In genomic region chr5:106085136-106085535, GRCh38 we compare ENCODE assay signal across 15 cellular contexts.
DNase-seq lines count a peak whose midpoint lies in the region; ATAC-seq, FAIRE-seq and TF ChIP-seq lines count a peak whose summit lies in the region.
"Had no signal": no experiment of that assay in that cellular context is flagged by ENCODE, and none has a peak within 500 bp of the region (broad histone marks: within the 10 kb centered on the region; RNA-seq: fewer than 3 reads in every experiment).

No MANE protein-coding gene starts in this region.

- no peak overlapping the region for H4K8ac ChIP-seq in H1 (ENCODE audit: extremely low read depth, insufficient read depth, low read length)

- H3K9me3 ChIP-seq in HUES48 (ENCODE audit: control insufficient read depth, insufficient read depth, low read length): no peaks in the 10 kb centered on the region
- no peaks in the 10 kb centered on the region for H3K9me3 ChIP-seq in H1 (ENCODE audit: insufficient read depth in 2 of 2, low read depth in 1 of 2, low read length in 1 of 2)
- H3K9me3 ChIP-seq in iPS-18a (ENCODE audit: control insufficient read depth, low read depth, low read length): no peaks in the 10 kb centered on the region
- H3K9me3 ChIP-seq in pancreas: no peaks in the 10 kb centered on the region
- no peaks in the 10 kb centered on the region for H3K9me3 ChIP-seq in HepG2 (ENCODE audit: low read length)

- H3K27ac ChIP-seq in HUES48 (ENCODE audit: low read depth, low read length) (peak overlapping the region; percentile 69), H1 (ENCODE audit: low read depth, low read length) (peak overlapping the region; percentile 14; the same call in 1 of the 2 replicates), iPS-18a (ENCODE audit: low read length) (peak overlapping the region; percentile 44), pancreas (no peak overlapping the region), HepG2 (ENCODE audit: extremely low read length, insufficient read depth, low read length) (no peak overlapping the region)

- no peak overlapping the region; the same call in 1 of the 2 replicates for H3K9ac ChIP-seq in HUES48 (ENCODE audit: low read depth, low read length)
- H3K9ac ChIP-seq in H1 (replicated peaks in 1 of 4; ENCODE audit: extremely low read depth in 1 of 4, low read depth in 3 of 4, low read length in 3 of 4): no peak overlapping the region
- no peak overlapping the region for H3K9ac ChIP-seq in iPS-18a (ENCODE audit: low read length)
- H3K9ac ChIP-seq in HepG2 (ENCODE audit: insufficient read depth, low read depth, low read length): no peak overlapping the region

- H4K20me1 ChIP-seq in H1 (replicated peaks in 1 of 2; ENCODE audit: control insufficient read depth in 1 of 2, insufficient read depth in 2 of 2, low read length in 2 of 2): no peaks in the 10 kb centered on the region
- H4K20me1 ChIP-seq in HepG2 (ENCODE audit: insufficient read depth, low read length): no peaks in the 10 kb centered on the region

- H3K18ac ChIP-seq in H1 (ENCODE audit: extremely low read depth, low read length): no peak overlapping the region

- H3K4me3 ChIP-seq in HUES48 (ENCODE audit: low read depth, low read length) (peak overlapping the region; percentile 38; the same call in 1 of the 2 replicates), H1 (ENCODE audit: extremely low read depth in 1 of 4, insufficient read depth in 2 of 4, low read depth in 3 of 4, low read length in 4 of 4) (peak overlapping the region in 1 of 4 experiments; percentile 41; a peak in 1 of 8 replicates), iPS-18a (ENCODE audit: low read length) (peak overlapping the region; percentile 28), pancreas (no peak overlapping the region), HepG2 (replicated peaks in 1 of 3; ENCODE audit: insufficient read depth in 1 of 3, low read depth in 2 of 3, low read length in 3 of 3) (no peak overlapping the region)
- H3K4me3 ChIP-seq: GM12878, K562 had no signal

- peak overlapping the region; percentile 76; the same call in 1 of the 2 replicates for H2BK5ac ChIP-seq in H1 (ENCODE audit: low read depth, low read length)

- BruUV-seq in HepG2 (replicated peaks; lab: Mats Ljungman, UMichigan): no TSS peak

- POLR2A ChIA-PET in H1 (lab: Charles Lee; ENCODE audit: partially characterized antibody): no interaction called here
- POLR2A ChIA-PET in HepG2 (lab: Yijun Ruan, JAX): no interaction called here

- CTCF ChIA-PET in H1 (lab: Charles Lee; ENCODE audit: partially characterized antibody): no interaction called here
- CTCF ChIA-PET in HepG2 (lab: Yijun Ruan, JAX; ENCODE audit: low intra/inter-chr PET ratio, low total read pairs): no interaction called here

- TF ChIP-seq EP300 in H1 (IDR thresholded peaks at IDR 0.05; ENCODE audit: borderline replicate concordance in 1 of 2, low read depth in 2 of 2, low read length in 2 of 2): no peak
- TF ChIP-seq EP300 in HepG2 (IDR thresholded peaks at IDR 0.05; ENCODE audit: low read depth in 2 of 2, low read length in 2 of 2): no peak
- TF ChIP-seq EP300 in HepG2 (CRISPR knock-in tag; IDR thresholded peaks at IDR 0.05; ENCODE audit: borderline replicate concordance): no peak

- H3K4me1 ChIP-seq in HUES48 (ENCODE audit: control insufficient read depth, insufficient read depth, low read length) (peaks cover 60% of the 10 kb centered on the region), H1 (replicated peaks in 1 of 4; ENCODE audit: control insufficient read depth in 3 of 4, insufficient read depth in 4 of 4, low read length in 3 of 4) (peaks cover 2 to 28% (median 12%) of the 10 kb centered on the region in 4 experiments; a peak in 6 of 7 replicates), iPS-18a (ENCODE audit: control insufficient read depth, low read depth, low read length) (peaks cover 44% of the 10 kb centered on the region), pancreas (no peaks in the 10 kb centered on the region), HepG2 (ENCODE audit: insufficient read depth, low read length) (no peaks in the 10 kb centered on the region)

- TF ChIP-seq POLR2A in H1 (IDR thresholded peaks at IDR 0.05; ENCODE audit: control extremely low read depth in 1 of 2, low read depth in 2 of 2, low read length in 2 of 2) (no peak), HepG2 (IDR thresholded peaks at IDR 0.05; ENCODE audit: insufficient read depth in 1 of 2, low read depth in 2 of 2, low read length in 2 of 2) (no peak)

- H4K5ac ChIP-seq in H1 (ENCODE audit: insufficient read length, low read depth, low read length): peak overlapping the region; percentile 99

- no peaks in the 10 kb centered on the region for H3K27me3 ChIP-seq in HUES48 (ENCODE audit: control insufficient read depth, insufficient read depth, low read length)
- H3K27me3 ChIP-seq in H1 (replicated peaks in 1 of 4; ENCODE audit: control insufficient read depth in 3 of 4, extremely low read depth in 1 of 4, insufficient read depth in 3 of 4, low read length in 3 of 4): no peaks in the 10 kb centered on the region
- H3K27me3 ChIP-seq in iPS-18a (ENCODE audit: control insufficient read depth, insufficient read depth, low read length): no peaks in the 10 kb centered on the region
- H3K27me3 ChIP-seq in pancreas: no peaks in the 10 kb centered on the region
- H3K27me3 ChIP-seq in HepG2 (ENCODE audit: control insufficient read depth in 1 of 2, insufficient read depth in 2 of 2, low read length in 2 of 2): no peaks in the 10 kb centered on the region

- H3K79me1 ChIP-seq in H1 (ENCODE audit: low read depth, low read length): no peaks in the 10 kb centered on the region

- TF ChIP-seq CTCF in H1 (IDR thresholded peaks at IDR 0.05; ENCODE audit: control extremely low read depth in 1 of 3, insufficient read depth in 1 of 3, low read depth in 1 of 3, low read length in 3 of 3) (no peak), pancreas (IDR thresholded peaks at IDR 0.05) (no peak), HepG2 (CRISPR knock-in tag; IDR thresholded peaks at IDR 0.05) (no peak)

- H3K4ac ChIP-seq in H1 (replicated peaks; ENCODE audit: insufficient read length, low read depth, low read length): no peak overlapping the region

- no peak overlapping the region for H2BK15ac ChIP-seq in H1 (ENCODE audit: low read length)

- peak; percentile 13 for FAIRE-seq in H1 (lab: Jason Lieb, UNC)
- no peak for FAIRE-seq in pancreas (lab: Jason Lieb, UNC)
- no peak for FAIRE-seq in HepG2 (lab: Jason Lieb, UNC)
- FAIRE-seq: GM12878, GM18507, K562 had no signal

- intact Hi-C loops in pancreas (cut with DNase I): no loop called here
- intact Hi-C loops in HepG2 (cut with micrococcal nuclease; ENCODE audit: unreplicated experiment): no loop called here

- H3K36me3 ChIP-seq in HUES48 (ENCODE audit: control insufficient read depth, insufficient read depth, low read length): no peaks in the 10 kb centered on the region
- no peaks in the 10 kb centered on the region for H3K36me3 ChIP-seq in H1 (ENCODE audit: control insufficient read depth in 2 of 4, insufficient read depth in 4 of 4, low read length in 3 of 4)
- no peaks in the 10 kb centered on the region for H3K36me3 ChIP-seq in iPS-18a (ENCODE audit: control insufficient read depth, low read depth, low read length)
- no peaks in the 10 kb centered on the region for H3K36me3 ChIP-seq in pancreas
- no peaks in the 10 kb centered on the region for H3K36me3 ChIP-seq in HepG2 (replicated peaks in 1 of 2; ENCODE audit: control insufficient read depth in 1 of 2, insufficient read depth in 2 of 2, low read length in 2 of 2)

- no peak overlapping the region for H2AK5ac ChIP-seq in H1 (ENCODE audit: low read depth, low read length)

- TF ChIP-seq RAD21 in H1 (IDR thresholded peaks at IDR 0.05 in 1 of 2, conservative IDR thresholded peaks at IDR 0.05 in 1 of 2; ENCODE audit: low read depth in 2 of 2, low read length in 2 of 2) (no peak), HepG2 (CRISPR knock-in tag; IDR thresholded peaks at IDR 0.05) (no peak)

- no peak overlapping the region for H3K56ac ChIP-seq in H1 (replicated peaks; ENCODE audit: insufficient read length, low read depth, low read length)

- H2BK12ac ChIP-seq in H1 (ENCODE audit: low read depth, low read length): no peak overlapping the region

- H3K23ac ChIP-seq in H1 (ENCODE audit: insufficient read length): no peak overlapping the region

- ATAC-seq in pancreas (no peak), HepG2 (no peak)
- ATAC-seq: GM12878, K562 had no signal

- peak overlapping the region; percentile 44 for H4K91ac ChIP-seq in H1 (replicated peaks; ENCODE audit: insufficient read length, low read length)

- peak overlapping the region; percentile 30 for H2BK120ac ChIP-seq in H1 (replicated peaks; ENCODE audit: low read depth, low read length)

- H3K79me2 ChIP-seq in H1 (ENCODE audit: control insufficient read depth in 1 of 2, insufficient read depth in 2 of 2, low read length in 2 of 2) (no peaks in the 10 kb centered on the region), HepG2 (ENCODE audit: insufficient read depth, low read length) (no peaks in the 10 kb centered on the region)

- no peak overlapping the region for H3K14ac ChIP-seq in H1 (ENCODE audit: insufficient read length)

- WGBS in H1 (ENCODE audit: extremely low coverage in 1 of 2, insufficient coverage in 1 of 2, insufficient read length in 1 of 2, insufficient replicate concordance in 2 of 2, low coverage in 1 of 2, low lambda C conversion rate in 2 of 2, missing lambda C conversion rate in 1 of 2), 2 experiments: 0% methylated on average over 1 of the region's 1 CpG; no CpG with 5 or more reads in 1 of the 2 experiments
- WGBS in pancreas, 2 donors: 0 to 34% methylated on average over 1 of the region's 1 CpG
- WGBS in HepG2 (ENCODE audit: low lambda C conversion rate): 0% methylated on average over 1 of the region's 1 CpG

- H2BK20ac ChIP-seq in H1 (ENCODE audit: low read length): no peak overlapping the region

- in situ Hi-C loops in HepG2 (cut with HindIII; ENCODE audit: extremely low pct_ligation_motif_present, low pct_unique_long_range_greater_than_20kb): no loop called here

- no peak overlapping the region for H2AFZ ChIP-seq in H1 (ENCODE audit: low read length)
- no peak overlapping the region for H2AFZ ChIP-seq in HepG2 (ENCODE audit: low read length)

- no peak for DNase-seq in H1 (ENCODE audit: low read depth in 1 of 2, low spot score in 2 of 2)
- no peak for DNase-seq in AML-193 (lab: John Stamatoyannopoulos, UW)
- no peak for DNase-seq in pancreas
- no peak for DNase-seq in HepG2 (ENCODE audit: low spot score)
- no peak for DNase-seq in NCI-H1417 treated with DMSO at 0.1 percent for 48 hours (lab: John Stamatoyannopoulos, UW)
- DNase-seq: ACHN; C1 segment of cervical spinal cord; CD4-positive, alpha-beta T cell; DMS79; H7 had no signal

- H3K4me2 ChIP-seq in H1 (ENCODE audit: insufficient read depth in 1 of 2, low read depth in 2 of 2, low read length in 2 of 2) (peak overlapping the region; percentile 50 to 89), HepG2 (ENCODE audit: low read depth, low read length) (no peak overlapping the region)

- H3K23me2 ChIP-seq in H1 (ENCODE audit: low read depth, low read length): no peaks in the 10 kb centered on the region; the same call in 1 of the 2 replicates

TF ChIP-seq in H1, 55 proteins besides CTCF, POLR2A, EP300 and RAD21 (continues in another document):
- TF ChIP-seq SIRT6 (IDR thresholded peaks at IDR 0.05; ENCODE audit: low read length) (no peak), POU5F1 (IDR thresholded peaks at IDR 0.05; ENCODE audit: low read depth, low read length) (no peak)

TF ChIP-seq in HepG2, 621 proteins besides CTCF, POLR2A, EP300 and RAD21 (continues in another document):
- no peak for TF ChIP-seq MBD4 (IDR thresholded peaks at IDR 0.05; ENCODE audit: borderline replicate concordance, low read length)
- no peak for TF ChIP-seq BRCA1 (CRISPR knock-in tag; IDR thresholded peaks at IDR 0.05)

Comparison
In these comparisons a context has a peak if more than half of its experiments do, and no peak if none do; other contexts are left out.
1. H3K27ac ChIP-seq: peak in HUES48 (single experiment), H1 (single experiment) and iPS-18a (single experiment); none in pancreas (0 of 4) and HepG2 (single experiment).
2. H3K4me3 ChIP-seq: peak in HUES48 (single experiment) and iPS-18a (single experiment); none in pancreas (0 of 4) and HepG2 (0 of 3).